In genomic region chr16:2160915-2161551, GRCh38 we compare ENCODE assay signal across 10 cellular contexts. TPM values are rescaled to one million over a fixed set of nuclear protein-coding genes. Genes with fewer than 3 reads are reported as not detected.
A peak's percentile ranks its signal among the peaks of the same experiment; 100 is the strongest.
DNase-seq lines count a peak whose midpoint lies in the region; TF ChIP-seq lines count a peak whose summit lies in the region.
"Had no signal": no experiment of that assay in that cellular context is flagged by ENCODE, and none has a peak within 500 bp of the region (broad histone marks: within the 10 kb centered on the region; RNA-seq: fewer than 3 reads in every experiment).

No MANE protein-coding gene starts in this region.

- H3F3A ChIP-seq in OCI-LY1 (ENCODE audit: insufficient read depth, low read length), result no peaks in the 10 kb centered on the region

- WGBS in ovary, 3 donors, result 30 to 36% (median 30%) methylated on average over 18 to 20 of the region's 20 CpGs

- H3K79me2 ChIP-seq in OCI-LY1 (ENCODE audit: insufficient read depth, low read length), result peaks cover 11% of the 10 kb centered on the region; the same call in 1 of the 2 replicates

- H3K4me1 ChIP-seq in BE2C, result peaks cover 14% of the 10 kb centered on the region
- peaks cover 46% of the 10 kb centered on the region for H3K4me1 ChIP-seq in OCI-LY1 (ENCODE audit: insufficient read depth, low read length, severe bottlenecking)
- H3K4me1 ChIP-seq in ovary (ENCODE audit: insufficient read depth), result peaks cover 17% of the 10 kb centered on the region

- intact Hi-C loops in ovary (cut with DNase I), result no loop called here

- H4K20me1 ChIP-seq in OCI-LY1 (ENCODE audit: insufficient read depth, low read length), result no peaks in the 10 kb centered on the region

- H3K27ac ChIP-seq in OCI-LY1 (ENCODE audit: low read depth, low read length, poor library complexity, severe bottlenecking), result peak overlapping the region; percentile 27
- H3K27ac ChIP-seq in ovary, result peak overlapping the region; percentile 16 to 30

- no peak overlapping the region for H3K9ac ChIP-seq in OCI-LY1 (ENCODE audit: low read length)

- no peak for TF ChIP-seq POLR2A in ovary (IDR thresholded peaks at IDR 0.05)

- DNase-seq in BE2C (peak; percentile 63), fibroblast of the aortic adventitia (ENCODE audit: low read depth) (peak; percentile 70), ovary (peak in 2 of 5 donors; percentile 53 to 70), putamen (ENCODE audit: low spot score) (no peak), NCI-H524 treated with DMSO at 0.1 percent for 48 hours (lab: John Stamatoyannopoulos, UW) (no peak), cerebellum (ENCODE audit: low spot score) (no peak)
- DNase-seq in stimulated activated naive CD4-positive, alpha-beta T cell (lab: John Stamatoyannopoulos, UW), result no peak
- DNase-seq: C1 segment of cervical spinal cord; stimulated activated CD4-positive, alpha-beta T cell treated with anti-CD3 and anti-CD28 coated beads, Interleukin-2, amount 100 ng/mL, for 48 hours had no signal

- no peak for TF ChIP-seq CTCF in BE2C (IDR thresholded peaks at IDR 0.05; ENCODE audit: low read depth, low read length)
- no peak for TF ChIP-seq CTCF in OCI-LY1 (IDR thresholded peaks at IDR 0.05; ENCODE audit: low read length)
- no peak for TF ChIP-seq CTCF in fibroblast of the aortic adventitia (IDR thresholded peaks at IDR 0.05; ENCODE audit: insufficient read depth, low read length)
- no peak for TF ChIP-seq CTCF in ovary (IDR thresholded peaks at IDR 0.05)

- no peak overlapping the region for H2AFZ ChIP-seq in OCI-LY1 (ENCODE audit: low read length)

- no peaks in the 10 kb centered on the region for H3K9me2 ChIP-seq in OCI-LY1 (ENCODE audit: low read depth, low read length)

- H3K27me3 ChIP-seq in BE2C, result no peaks in the 10 kb centered on the region
- H3K27me3 ChIP-seq in OCI-LY1 (ENCODE audit: insufficient read depth, low read length), result no peaks in the 10 kb centered on the region
- H3K27me3 ChIP-seq in ovary, result no peaks in the 10 kb centered on the region

- H3K4me2 ChIP-seq in OCI-LY1 (ENCODE audit: low read length), result peak overlapping the region; percentile 1; the same call in 1 of the 2 replicates

- peaks cover 23% of the 10 kb centered on the region for H3K36me3 ChIP-seq in BE2C
- H3K36me3 ChIP-seq in OCI-LY1 (ENCODE audit: insufficient read depth, low read length), result peaks cover 15% of the 10 kb centered on the region
- no peaks in the 10 kb centered on the region for H3K36me3 ChIP-seq in ovary

- TF ChIP-seq EP300 in ovary (IDR thresholded peaks at IDR 0.05), result no peak

- no peak overlapping the region for H3K4me3 ChIP-seq in BE2C (ENCODE audit: low read depth, low read length)
- H3K4me3 ChIP-seq in OCI-LY1 (ENCODE audit: low read depth, low read length, poor library complexity, severe bottlenecking), result no peak overlapping the region
- peak overlapping the region; percentile 22 for H3K4me3 ChIP-seq in fibroblast of the aortic adventitia (ENCODE audit: low read depth, low read length)
- H3K4me3 ChIP-seq in ovary, result no peak overlapping the region

- H3K9me3 ChIP-seq in BE2C, result no peaks in the 10 kb centered on the region
- no peaks in the 10 kb centered on the region for H3K9me3 ChIP-seq in OCI-LY1 (ENCODE audit: low read length)
- H3K9me3 ChIP-seq in ovary, result no peaks in the 10 kb centered on the region

RNA-seq across cellular contexts. Expression of gene TRAF7, which starts 5.5 kb away (rescaled TPM):
- polyA plus RNA-seq in BE2C (2012; ENCODE audit: insufficient read depth, insufficient read length, low read depth), result 126 TPM
- total RNA-seq in fibroblast of the aortic adventitia (ENCODE audit: low replicate concordance) (64.3 and 91.0 TPM in 2 replicates), ovary (10 to 100 TPM; 20.5 to 68.0 (median 48.0) TPM), cerebellum (23.7 TPM)
- polyA plus RNA-seq in ovary, result 10 to 100 TPM; 13.3 to 26.3 TPM

RNA-seq across cellular contexts. Expression of gene RAB26, which starts 12.6 kb away (rescaled TPM):
- 9.1 TPM for polyA plus RNA-seq in BE2C (2012; ENCODE audit: insufficient read depth, insufficient read length, low read depth)
- total RNA-seq in fibroblast of the aortic adventitia (ENCODE audit: low replicate concordance) (0.27 and 3.6 TPM in 2 replicates), ovary (under 1 TPM in 2 of 7 donors, not detected in 5; 0.12 to 0.80 TPM), cerebellum (11.4 TPM)
- polyA plus RNA-seq in ovary, result under 1 TPM; 0.19 to 0.50 TPM

RNA-seq across cellular contexts. Expression of gene PKD1, which starts 25.3 kb away (rescaled TPM):
- polyA plus RNA-seq in BE2C (2012; ENCODE audit: insufficient read depth, insufficient read length, low read depth), result 375 TPM
- total RNA-seq in fibroblast of the aortic adventitia (ENCODE audit: low replicate concordance) (118 and 166 TPM in 2 replicates), ovary (100 to 1,000 TPM in 6 of 7 donors, 10 to 100 TPM in 1; 78.8 to 203 (median 145) TPM), cerebellum (120 TPM)
- polyA plus RNA-seq in ovary, result 100 to 1,000 TPM in 1 of 2 donors, 1 to 10 TPM in 1; 8.7 to 113 TPM

RNA-seq across cellular contexts. Expression of gene CASKIN1, which starts 35.4 kb away (rescaled TPM):
- polyA plus RNA-seq in BE2C (2012; ENCODE audit: insufficient read depth, insufficient read length, low read depth), result 8.6 TPM
- 0.18 TPM in 1 of 2 replicates, not detected in the other for total RNA-seq in fibroblast of the aortic adventitia (ENCODE audit: low replicate concordance)
- 1 to 10 TPM in 1 of 7 donors, under 1 TPM in 6; 0.10 to 2.4 (median 0.60) TPM for total RNA-seq in ovary
- polyA plus RNA-seq in ovary, result under 1 TPM in 1 of 2 donors, not detected in 1; 0.52 TPM
- total RNA-seq in cerebellum, result 19.0 TPM

RNA-seq across cellular contexts. Expression of gene MLST8, which starts 44.2 kb away (rescaled TPM):
- polyA plus RNA-seq in BE2C (2012; ENCODE audit: insufficient read depth, insufficient read length, low read depth), result 254 TPM
- total RNA-seq in fibroblast of the aortic adventitia (ENCODE audit: low replicate concordance) (27.4 and 30.8 TPM in 2 replicates), ovary (10 to 100 TPM; 24.5 to 56.2 (median 28.4) TPM), cerebellum (8.9 TPM)
- 10 to 100 TPM in 1 of 2 donors, 1 to 10 TPM in 1; 7.4 to 42.9 TPM for polyA plus RNA-seq in ovary

Comparison
In these comparisons a context has a peak if more than half of its experiments do, and no peak if none do; other contexts are left out.
1. DNase-seq: peak in BE2C (single experiment) and fibroblast of the aortic adventitia (single experiment); none in putamen (single experiment), NCI-H524 treated with DMSO at 0.1 percent for 48 hours (single experiment), cerebellum (single experiment) and stimulated activated naive CD4-positive, alpha-beta T cell (0 of 6).